Comparison of ENCODE assay signal across 11 cellular contexts in the genomic region with DNA sequence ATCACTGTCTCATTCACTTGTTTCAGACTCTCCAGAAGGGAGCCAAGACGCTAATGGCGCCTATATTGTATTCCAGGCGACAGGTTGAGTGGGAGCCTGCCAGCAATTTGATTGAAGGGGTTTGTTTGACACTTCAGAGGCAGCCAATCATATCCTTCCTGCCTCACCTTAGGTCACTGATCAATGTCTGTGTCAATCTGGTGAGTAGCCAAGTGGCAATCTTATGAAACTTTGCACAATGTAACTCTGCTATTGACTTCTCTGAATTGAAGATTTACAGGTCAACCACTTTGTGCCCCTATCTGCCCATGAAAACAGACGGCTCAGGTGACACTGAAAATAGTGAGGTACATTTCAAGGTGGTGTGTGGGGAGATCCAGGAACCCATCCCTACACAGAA.
"Had no signal": no experiment of that assay in that cellular context is flagged by ENCODE, and none has a peak within 500 bp of the region (broad histone marks: within the 10 kb centered on the region; RNA-seq: fewer than 3 reads in every experiment).

No MANE protein-coding gene starts in this region.

- DNase-seq: GM23248, GOT3, H7, H9, HCEC 1CT, HFFc6 had no signal

- H3K4me1 ChIP-seq: HAP-1 had no signal

- H3K4me2 ChIP-seq: GM23338 had no signal

- H3K4me1 Mint-ChIP-seq: GM23338, H9 had no signal

- ATAC-seq: GM23338, HCT116 had no signal

- H3K9ac ChIP-seq: GM23248 had no signal

- H3K9me3 Mint-ChIP-seq: GM23338, H9, HFFc6 had no signal

- H3K4me3 Mint-ChIP-seq: GM23338, H9, HFFc6 had no signal

- H3K36me3 ChIP-seq: HAP-1 had no signal

- FAIRE-seq: H1, H54 had no signal

- H2AFZ ChIP-seq: GM23248, GM23338 had no signal

- H3K27ac Mint-ChIP-seq: GM23338, H9, HFFc6 had no signal

- H3K4me3 ChIP-seq: GM23248, GM23338, HAP-1 had no signal

- H3K27ac ChIP-seq: GM23248 had no signal

- H3K9me3 ChIP-seq: HAP-1 had no signal
